Comparison of ENCODE assay signal across 12 cellular contexts in genomic region chr10:7027913-7028808, GRCh38.
A peak's percentile ranks its signal among the peaks of the same experiment; 100 is the strongest.
DNase-seq lines count a peak whose midpoint lies in the region; ATAC-seq and TF ChIP-seq lines count a peak whose summit lies in the region.
"Had no signal": no experiment of that assay in that cellular context is flagged by ENCODE, and none has a peak within 500 bp of the region (broad histone marks: within the 10 kb centered on the region; RNA-seq: fewer than 3 reads in every experiment).

No MANE protein-coding gene starts in this region.

- H3K27me3 Mint-ChIP-seq in activated T-cell treated with anti-CD3 and anti-CD28 coated beads, Interleukin-2, amount 50 U/mL, for 72 hours (ENCODE audit: low read depth) = no peaks in the 10 kb centered on the region

- H3K36me3 Mint-ChIP-seq in activated T-cell treated with anti-CD3 and anti-CD28 coated beads, Interleukin-2, amount 50 U/mL, for 72 hours (ENCODE audit: insufficient read depth in 2 of 2) = peaks cover 6% of the 10 kb centered on the region in 2 donors

- ATAC-seq in activated T-cell treated with anti-CD3 and anti-CD28 coated beads, Interleukin-2, amount 50 U/mL, for 72 hours (replicated peaks in 1 of 2) = peak; percentile 61 to 70
- ATAC-seq in body of pancreas (no peak), right lobe of liver (no peak), GM19328 (IDR thresholded peaks at IDR 0.05; ENCODE audit: unreplicated experiment) (no peak)

- intact Hi-C loops in spleen (cut with DNase I; ENCODE audit: low total_unique reads) (no loop called here), body of pancreas (cut with DNase I) (no loop called here), right lobe of liver (cut with DNase I) (no loop called here)

- peaks cover 7 to 10% of the 10 kb centered on the region in 2 donors for H3K9me3 Mint-ChIP-seq in activated T-cell treated with anti-CD3 and anti-CD28 coated beads, Interleukin-2, amount 50 U/mL, for 72 hours

- peak overlapping the region in 1 of 2 donors; percentile 8 for H3K4me3 Mint-ChIP-seq in activated T-cell treated with anti-CD3 and anti-CD28 coated beads, Interleukin-2, amount 50 U/mL, for 72 hours

- no peak for TF ChIP-seq POLR2A in spleen (IDR thresholded peaks at IDR 0.05)
- TF ChIP-seq POLR2A in body of pancreas (IDR thresholded peaks at IDR 0.05) = no peak
- TF ChIP-seq POLR2A in right lobe of liver (IDR thresholded peaks at IDR 0.05) = no peak

- H3K27ac ChIP-seq in spleen (peak overlapping the region in 7 of 8 donors; percentile 21 to 72 (median 69)), body of pancreas (no peak overlapping the region), right lobe of liver (no peak overlapping the region)
- H3K27ac ChIP-seq: SJSA1 had no signal

- H3K4me1 ChIP-seq in spleen (peaks cover 0 to 15% (median 2%) of the 10 kb centered on the region in 6 donors), body of pancreas (no peaks in the 10 kb centered on the region), right lobe of liver (no peaks in the 10 kb centered on the region)
- H3K4me1 ChIP-seq: SJSA1 had no signal

- 73 to 80% (median 74%) methylated on average over 7 of the region's 7 CpGs for WGBS in spleen, 5 donors
- 52 to 63% methylated on average over 7 of the region's 7 CpGs for WGBS in body of pancreas, 2 donors
- 36% methylated on average over 6 of the region's 7 CpGs for WGBS in right lobe of liver (ENCODE audit: insufficient coverage, low coverage, low lambda C conversion rate, missing lambda C conversion rate)

- H3K27me3 ChIP-seq in spleen (replicated peaks in 1 of 7) (no peaks in the 10 kb centered on the region), body of pancreas (no peaks in the 10 kb centered on the region), right lobe of liver (no peaks in the 10 kb centered on the region)
- H3K27me3 ChIP-seq: heart right ventricle, SJSA1 had no signal

- H3K4me1 Mint-ChIP-seq in activated T-cell treated with anti-CD3 and anti-CD28 coated beads, Interleukin-2, amount 50 U/mL, for 72 hours (ENCODE audit: low read depth) = peaks cover 30% of the 10 kb centered on the region

- peaks cover 0 to 3% (median 0%) of the 10 kb centered on the region in 8 donors for H3K9me3 ChIP-seq in spleen
- no peaks in the 10 kb centered on the region for H3K9me3 ChIP-seq in body of pancreas
- H3K9me3 ChIP-seq in right lobe of liver = no peaks in the 10 kb centered on the region
- H3K9me3 ChIP-seq: SJSA1 had no signal

- no peak for TF ChIP-seq CTCF in cardiac fibroblast (IDR thresholded peaks at IDR 0.05; ENCODE audit: low read depth, low read length)
- TF ChIP-seq CTCF in spleen (IDR thresholded peaks at IDR 0.05 in 8 of 11, conservative IDR thresholded peaks at IDR 0.05 in 3 of 11) = no peak
- no peak for TF ChIP-seq CTCF in body of pancreas (IDR thresholded peaks at IDR 0.05)
- no peak for TF ChIP-seq CTCF in right lobe of liver (IDR thresholded peaks at IDR 0.05)

- H3K4me3 ChIP-seq in cardiac fibroblast (replicated peaks in 1 of 2; ENCODE audit: low read depth in 2 of 2, low read length in 2 of 2) (no peak overlapping the region), spleen (no peak overlapping the region), body of pancreas (no peak overlapping the region), right lobe of liver (no peak overlapping the region)
- H3K4me3 ChIP-seq: heart right ventricle, SJSA1 had no signal

- H3K36me3 ChIP-seq in spleen (no peaks in the 10 kb centered on the region), body of pancreas (replicated peaks in 1 of 2; ENCODE audit: insufficient read depth in 1 of 2, low read depth in 2 of 2) (no peaks in the 10 kb centered on the region), right lobe of liver (no peaks in the 10 kb centered on the region)
- H3K36me3 ChIP-seq: heart right ventricle, SJSA1 had no signal

- H3K27ac Mint-ChIP-seq in activated T-cell treated with anti-CD3 and anti-CD28 coated beads, Interleukin-2, amount 50 U/mL, for 72 hours = no peak overlapping the region

- DNase-seq in activated T-cell treated with anti-CD3 and anti-CD28 coated beads, Interleukin-2, amount 50 U/mL, for 72 hours = no peak
- DNase-seq in activated T-cell treated with anti-CD3 and anti-CD28 coated beads, Interleukin-2, amount 50 U/mL, for 48 hours = no peak
- DNase-seq in NOMO-1 treated with dmso at 0.1 percent for 144 hours (lab: John Stamatoyannopoulos, UW; ENCODE audit: unreplicated experiment) (peak; percentile 40), cardiac fibroblast (ENCODE audit: low read depth in 2 of 2) (peak; percentile 1 to 37), spleen (no peak), body of pancreas (no peak), right lobe of liver (no peak)
- DNase-seq: activated CD8-positive, alpha-beta memory T cell treated with anti-CD3 and anti-CD28 coated beads for 24 hours; heart right ventricle; small intestine had no signal

Comparison
In these comparisons a context has a peak if more than half of its experiments do, and no peak if none do; other contexts are left out.
1. ATAC-seq: peak in activated T-cell treated with anti-CD3 and anti-CD28 coated beads, Interleukin-2, amount 50 U/mL, for 72 hours (2 of 2); none in body of pancreas (single experiment), right lobe of liver (0 of 4) and GM19328 (single experiment).
2. DNase-seq: peak in NOMO-1 treated with dmso at 0.1 percent for 144 hours (single experiment) and cardiac fibroblast (2 of 2); none in activated T-cell treated with anti-CD3 and anti-CD28 coated beads, Interleukin-2, amount 50 U/mL, for 72 hours (0 of 2), activated T-cell treated with anti-CD3 and anti-CD28 coated beads, Interleukin-2, amount 50 U/mL, for 48 hours (0 of 2), spleen (single experiment), body of pancreas (0 of 4) and right lobe of liver (0 of 3).
3. H3K27ac ChIP-seq: peak in spleen (7 of 8); none in body of pancreas (0 of 4) and right lobe of liver (0 of 3).